In the genomic region with DNA sequence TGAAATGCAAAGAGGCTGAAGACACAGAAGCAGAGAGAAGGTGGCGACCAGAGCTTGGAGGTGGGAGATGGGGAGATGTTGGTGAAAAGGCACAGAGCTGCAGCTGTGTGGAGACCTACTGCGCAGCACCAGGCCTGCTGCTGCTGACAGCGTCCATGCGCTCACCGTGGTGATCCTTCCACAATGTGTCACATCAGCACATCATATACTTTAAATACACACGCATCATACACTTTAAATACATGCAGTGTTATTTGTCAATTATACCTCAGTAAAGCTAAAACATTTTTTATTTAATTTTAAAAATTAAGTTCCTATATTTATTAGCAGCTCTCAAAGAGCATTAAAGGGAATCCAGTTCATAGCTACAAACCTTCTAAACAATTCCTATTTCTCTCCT, we compare ENCODE assay signal across 29 cellular contexts.
"Had no signal": no experiment of that assay in that cellular context is flagged by ENCODE, and none has a peak within 500 bp of the region (broad histone marks: within the 10 kb centered on the region; RNA-seq: fewer than 3 reads in every experiment).

No MANE protein-coding gene starts in this region.

- H3K9me3 Mint-ChIP-seq: dendritic cell treated with granulocyte-macrophage colony-stimulating factor and Interleukin-4, amounts not matched to agents 40 ng/mL and 50 ng/mL, for 4 days; effector memory CD8-positive, alpha-beta T cell; immature natural killer cell; memory B cell had no signal

- H3K9me3 ChIP-seq: colonic mucosa, esophagus squamous epithelium, gastrocnemius medialis, heart left ventricle, left ventricle myocardium inferior, mucosa of descending colon had no signal

- H3K4me1 Mint-ChIP-seq: immature natural killer cell had no signal

- H3K4me3 Mint-ChIP-seq: dendritic cell treated with granulocyte-macrophage colony-stimulating factor and Interleukin-4, amounts not matched to agents 40 ng/mL and 50 ng/mL, for 4 days; effector memory CD8-positive, alpha-beta T cell; endodermal cell; immature natural killer cell; memory B cell had no signal

- ATAC-seq: effector memory CD8-positive, alpha-beta T cell; esophagus mucosa; gastrocnemius medialis; left colon; left lobe of liver; mucosa of descending colon had no signal

- H3K27me3 ChIP-seq: colonic mucosa, gastrocnemius medialis, heart left ventricle, hepatocyte had no signal

- H3K4me1 ChIP-seq: colonic mucosa, esophagus squamous epithelium, gastrocnemius medialis had no signal

- H3K27me3 Mint-ChIP-seq: dendritic cell treated with granulocyte-macrophage colony-stimulating factor and Interleukin-4, amounts not matched to agents 40 ng/mL and 50 ng/mL, for 4 days had no signal

- H3K36me3 Mint-ChIP-seq: immature natural killer cell, memory B cell had no signal

- H3K4me2 ChIP-seq: hepatocyte had no signal

- DNase-seq: cerebellar nuclear complex; colonic mucosa; cortex of kidney; effector CD8-positive, alpha-beta T cell; effector memory CD8-positive, alpha-beta T cell; endodermal cell; erythroblast; esophagus squamous epithelium; foreskin fibroblast; foreskin melanocyte; gastrocnemius medialis; heart left ventricle; hypothalamus; immature natural killer cell; islet precursor cell; kidney; kidney glomerular epithelial cell; left colon; left ventricle myocardium inferior; mammary epithelial cell; mucosa of descending colon had no signal

- H3K27ac ChIP-seq: colonic mucosa, epithelial cell of prostate, esophagus squamous epithelium, gastrocnemius medialis, heart left ventricle, hepatocyte, left ventricle myocardium inferior had no signal

- H3K79me2 ChIP-seq: hepatocyte had no signal

- H3K27ac Mint-ChIP-seq: dendritic cell treated with granulocyte-macrophage colony-stimulating factor and Interleukin-4, amounts not matched to agents 40 ng/mL and 50 ng/mL, for 4 days; effector memory CD8-positive, alpha-beta T cell; endodermal cell; immature natural killer cell; memory B cell had no signal

- H3K4me3 ChIP-seq: colonic mucosa, esophagus squamous epithelium, gastrocnemius medialis, heart left ventricle, hepatocyte, left ventricle myocardium inferior, lung, mucosa of descending colon had no signal

- H3K36me3 ChIP-seq: colonic mucosa, esophagus squamous epithelium, gastrocnemius medialis, heart left ventricle, left ventricle myocardium inferior had no signal

- H2AFZ ChIP-seq: hepatocyte had no signal

- FAIRE-seq: endometrium, kidney had no signal
